1 cellular context compared by ENCODE assay signal in the genomic region with DNA sequence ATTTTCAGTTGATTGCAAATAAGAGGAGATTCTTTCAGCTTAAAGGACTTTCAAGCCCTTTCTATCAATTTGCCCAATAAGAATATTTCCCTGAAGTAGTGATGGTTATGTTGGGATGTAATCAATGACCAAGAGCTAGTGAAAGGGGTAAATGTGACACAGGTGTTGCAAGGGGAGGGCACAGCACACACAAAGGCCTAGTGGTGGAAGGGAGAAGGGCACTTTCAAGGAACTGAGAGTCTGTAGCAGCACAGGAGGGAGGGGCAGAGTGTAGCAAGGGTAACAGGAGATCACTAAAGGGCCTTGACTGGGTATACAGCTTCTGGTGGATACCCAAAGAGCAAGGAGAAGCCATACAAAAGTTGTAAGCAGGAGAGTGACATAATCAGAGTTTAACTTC.
TF ChIP-seq lines count a peak whose summit lies in the region.

No MANE protein-coding gene starts in this region.

TF ChIP-seq in H1, 55 proteins besides CTCF, POLR2A, EP300 and RAD21 (continued from another document):
- no peak for TF ChIP-seq POU5F1 (IDR thresholded peaks at IDR 0.05; ENCODE audit: low read depth, low read length)
